8 cellular contexts compared by ENCODE assay signal in genomic region chr15:31365032-31365654, GRCh38.
DNase-seq lines count a peak whose midpoint lies in the region; ATAC-seq and TF ChIP-seq lines count a peak whose summit lies in the region.

No MANE protein-coding gene starts in this region.

- TF ChIP-seq POLR2A in NB4 (IDR thresholded peaks at IDR 0.05; ENCODE audit: extremely low read depth, insufficient read length): no peak

- ATAC-seq in HG02763 (IDR thresholded peaks at IDR 0.05; ENCODE audit: unreplicated experiment): no peak

- H3K9ac ChIP-seq in BLaER1 treated with 17β-estradiol and CSF1 and Interleukin-3, amounts not matched to agents 10 nM and 100 nM: peak overlapping the region in 10 of 11 experiments; percentile 40 to 77 (median 62); a peak in 17 of 22 replicates
- H3K9ac ChIP-seq in duodenal mucosa (ENCODE audit: low read depth in 1 of 2, low read length in 2 of 2): peak overlapping the region; percentile 45 to 74

- H3K27me3 ChIP-seq in BLaER1 treated with 17β-estradiol and CSF1 and Interleukin-3, amounts not matched to agents 10 nM and 100 nM: no peaks in the 10 kb centered on the region
- H3K27me3 ChIP-seq in duodenal mucosa (ENCODE audit: control insufficient read depth in 1 of 2, insufficient read depth in 2 of 2, low read length in 2 of 2): no peaks in the 10 kb centered on the region
- no peaks in the 10 kb centered on the region for H3K27me3 ChIP-seq in neutrophil

- H3K4me2 ChIP-seq in BLaER1 treated with 17β-estradiol and CSF1 and Interleukin-3, amounts not matched to agents 10 nM and 100 nM: peak overlapping the region; percentile 87 to 99 (median 94)

- peaks cover 0 to 22% (median 12%) of the 10 kb centered on the region in 11 experiments; a peak in 9 of 22 replicates for H3K36me3 ChIP-seq in BLaER1 treated with 17β-estradiol and CSF1 and Interleukin-3, amounts not matched to agents 10 nM and 100 nM
- peaks cover 0 to 4% of the 10 kb centered on the region in 2 donors for H3K36me3 ChIP-seq in duodenal mucosa (ENCODE audit: control insufficient read depth in 1 of 2, insufficient read depth in 2 of 2, low read length in 2 of 2)
- no peaks in the 10 kb centered on the region for H3K36me3 ChIP-seq in neutrophil

- H3K4me3 ChIP-seq in BLaER1 treated with 17β-estradiol and CSF1 and Interleukin-3, amounts not matched to agents 10 nM and 100 nM: peak overlapping the region in 1 of 10 experiments; percentile 6; a peak in 2 of 20 replicates
- peak overlapping the region; percentile 50 for H3K4me3 ChIP-seq in NB4 (ENCODE audit: low read depth, low read length)
- H3K4me3 ChIP-seq in duodenal mucosa (ENCODE audit: low read depth in 1 of 2, low read length in 2 of 2): peak overlapping the region; percentile 39 to 51
- H3K4me3 ChIP-seq in neutrophil (ENCODE audit: low read depth in 1 of 2, low read length in 1 of 2): peak overlapping the region; percentile 22 to 49

- no peak for TF ChIP-seq CTCF in NB4 (IDR thresholded peaks at IDR 0.05; ENCODE audit: low read depth, low read length)
- no peak for TF ChIP-seq CTCF in neutrophil (IDR thresholded peaks at IDR 0.05)
- TF ChIP-seq CTCF in GM10266 (IDR thresholded peaks at IDR 0.05; ENCODE audit: control insufficient read depth, insufficient read depth, low read depth, missing control alignments): no peak

- peak overlapping the region in 9 of 11 experiments; percentile 30 to 94 (median 89); a peak in 18 of 22 replicates for H3K27ac ChIP-seq in BLaER1 treated with 17β-estradiol and CSF1 and Interleukin-3, amounts not matched to agents 10 nM and 100 nM
- peak overlapping the region; percentile 71 for H3K27ac ChIP-seq in duodenal mucosa (ENCODE audit: low read depth, low read length)
- peak overlapping the region; percentile 95 for H3K27ac ChIP-seq in neutrophil

- DNase-seq in NB4 (ENCODE audit: low read depth) (no peak), Ammon's horn (ENCODE audit: low spot score) (no peak), HuH-7.5 (ENCODE audit: low spot score) (no peak), GM10266 (ENCODE audit: extremely low spot score) (no peak)

- peaks cover 54 to 100% (median 93%) of the 10 kb centered on the region in 11 experiments; a peak in 21 of 22 replicates for H4K20me1 ChIP-seq in BLaER1 treated with 17β-estradiol and CSF1 and Interleukin-3, amounts not matched to agents 10 nM and 100 nM

- H3K9me3 ChIP-seq in BLaER1 treated with 17β-estradiol and CSF1 and Interleukin-3, amounts not matched to agents 10 nM and 100 nM (replicated peaks in 1 of 11): peaks cover 0 to 13% (median 8%) of the 10 kb centered on the region in 11 experiments; a peak in 9 of 22 replicates
- no peaks in the 10 kb centered on the region for H3K9me3 ChIP-seq in duodenal mucosa (ENCODE audit: control insufficient read depth in 1 of 2, low read length in 2 of 2)
- H3K9me3 ChIP-seq in neutrophil: no peaks in the 10 kb centered on the region

- H3K4me1 ChIP-seq in BLaER1 treated with 17β-estradiol and CSF1 and Interleukin-3, amounts not matched to agents 10 nM and 100 nM: peaks cover 84 to 100% (median 94%) of the 10 kb centered on the region in 10 experiments
- peaks cover 78 to 86% of the 10 kb centered on the region in 2 donors for H3K4me1 ChIP-seq in duodenal mucosa (ENCODE audit: control insufficient read depth in 1 of 2, insufficient read depth in 2 of 2, low read length in 2 of 2)
- H3K4me1 ChIP-seq in neutrophil (ENCODE audit: control insufficient read depth in 1 of 2, insufficient read depth in 1 of 2, low read depth in 1 of 2, low read length in 1 of 2): peaks cover 91 to 95% of the 10 kb centered on the region in 2 experiments
